In the genomic region with DNA sequence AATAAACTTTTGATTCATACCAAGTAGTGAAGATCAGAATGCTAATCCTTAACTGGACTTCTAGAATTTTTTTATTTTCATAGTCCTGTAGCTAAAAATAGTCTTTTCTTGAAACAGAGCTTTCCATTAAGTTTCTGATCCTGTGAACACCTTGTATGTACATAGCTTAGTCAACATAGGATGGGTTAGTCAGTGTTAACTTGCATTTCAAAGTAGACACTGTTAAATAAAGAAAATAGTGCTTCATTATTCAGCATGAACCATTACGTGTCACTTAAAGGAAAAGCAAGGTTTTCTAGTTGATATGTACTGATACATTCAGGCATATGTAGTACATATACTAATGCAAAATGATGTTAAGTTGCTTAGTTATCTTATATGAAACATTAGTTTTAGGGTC, we compare ENCODE assay signal across 27 cellular contexts.
"Had no signal": no experiment of that assay in that cellular context is flagged by ENCODE, and none has a peak within 500 bp of the region (broad histone marks: within the 10 kb centered on the region; RNA-seq: fewer than 3 reads in every experiment).

No MANE protein-coding gene starts in this region.

- H3K9me3 Mint-ChIP-seq: activated CD4-positive, alpha-beta T cell treated with anti-CD3 and anti-CD28 coated beads, Interleukin-2, amount 10 ng/mL, durations not matched to agents 24 days and 14 days; activated CD8-positive, alpha-beta T cell treated with anti-CD3 and anti-CD28 coated beads for 36 hours; activated naive CD8-positive, alpha-beta T cell treated with anti-CD3 and anti-CD28 coated beads for 36 hours; activated T-cell treated with anti-CD3 and anti-CD28 coated beads, Interleukin-2, amount 50 U/mL, for 72 hours; activated T-helper 17 cell treated with anti-CD3 and anti-CD28 coated beads, Interleukin-2, amount 50 U/mL, for 72 hours had no signal

- ATAC-seq: activated CD8-positive, alpha-beta T cell treated with anti-CD3 and anti-CD28 coated beads for 36 hours; activated T-cell treated with anti-CD3 and anti-CD28 coated beads, Interleukin-2, amount 50 U/mL, for 72 hours; activated T-helper 17 cell treated with anti-CD3 and anti-CD28 coated beads, Interleukin-2, amount 50 U/mL, for 72 hours had no signal

- H3K36me3 ChIP-seq: WERI-Rb-1 had no signal

- DNase-seq: activated CD4-positive, alpha-beta T cell treated with anti-CD3 and anti-CD28 coated beads, Interleukin-2, amount 10 ng/mL, durations not matched to agents 24 days and 14 days; activated CD4-positive, alpha-beta T cell treated with anti-CD3 and anti-CD28 coated beads, Interleukin-2, amount 50 U/mL, for 4 hours; activated CD8-positive, alpha-beta T cell treated with anti-CD3 and anti-CD28 coated beads for 36 hours; activated effector memory CD4-positive, alpha-beta T cell treated with anti-CD3 and anti-CD28 coated beads, Interleukin-2, amount 50 U/mL, for 16 hours; activated naive CD4-positive, alpha-beta T cell; activated naive CD4-positive, alpha-beta T cell treated with anti-CD3 and anti-CD28 coated beads, Interleukin-2, amount 50 U/mL, for 16 hours; activated naive CD8-positive, alpha-beta T cell treated with anti-CD3 and anti-CD28 coated beads for 36 hours; activated T-cell treated with anti-CD3 and anti-CD28 coated beads, Interleukin-2, amount 50 U/mL, for 1 hour; activated T-cell treated with anti-CD3 and anti-CD28 coated beads, Interleukin-2, amount 50 U/mL, for 72 hours; amniotic stem cell; aorta; KG1; NCI-H1092 treated with DMSO at 0.1 percent for 48 hours; NCI-H1417; NCI-H1930; NCI-H2081 treated with DMSO at 0.1 percent for 48 hours; NCI-H226; NCI-H446 treated with DMSO at 0.1 percent for 48 hours; NCI-H524; NCI-H69; Right ventricle myocardium superior; SW 1271; T-helper 1 cell; T-helper 2 cell; T-helper 9 cell; WERI-Rb-1 had no signal

- H3K4me3 Mint-ChIP-seq: activated CD4-positive, alpha-beta T cell treated with anti-CD3 and anti-CD28 coated beads, Interleukin-2, amount 10 ng/mL, durations not matched to agents 24 days and 14 days; activated CD8-positive, alpha-beta T cell treated with anti-CD3 and anti-CD28 coated beads for 36 hours; activated naive CD8-positive, alpha-beta T cell treated with anti-CD3 and anti-CD28 coated beads for 36 hours; activated T-cell treated with anti-CD3 and anti-CD28 coated beads, Interleukin-2, amount 50 U/mL, for 72 hours; activated T-helper 17 cell treated with anti-CD3 and anti-CD28 coated beads, Interleukin-2, amount 50 U/mL, for 72 hours had no signal

- H3K4me1 Mint-ChIP-seq: activated CD4-positive, alpha-beta T cell treated with anti-CD3 and anti-CD28 coated beads, Interleukin-2, amount 10 ng/mL, durations not matched to agents 24 days and 14 days; activated naive CD8-positive, alpha-beta T cell treated with anti-CD3 and anti-CD28 coated beads for 36 hours; activated T-helper 17 cell treated with anti-CD3 and anti-CD28 coated beads, Interleukin-2, amount 50 U/mL, for 72 hours had no signal

- H3K27me3 Mint-ChIP-seq: activated CD4-positive, alpha-beta T cell treated with anti-CD3 and anti-CD28 coated beads, Interleukin-2, amount 10 ng/mL, durations not matched to agents 24 days and 14 days; activated naive CD8-positive, alpha-beta T cell treated with anti-CD3 and anti-CD28 coated beads for 36 hours; activated T-helper 17 cell treated with anti-CD3 and anti-CD28 coated beads, Interleukin-2, amount 50 U/mL, for 72 hours had no signal

- H3K27ac Mint-ChIP-seq: activated CD4-positive, alpha-beta T cell treated with anti-CD3 and anti-CD28 coated beads, Interleukin-2, amount 10 ng/mL, durations not matched to agents 24 days and 14 days; activated CD8-positive, alpha-beta T cell treated with anti-CD3 and anti-CD28 coated beads for 36 hours; activated naive CD8-positive, alpha-beta T cell treated with anti-CD3 and anti-CD28 coated beads for 36 hours; activated T-cell treated with anti-CD3 and anti-CD28 coated beads, Interleukin-2, amount 50 U/mL, for 72 hours; activated T-helper 17 cell treated with anti-CD3 and anti-CD28 coated beads, Interleukin-2, amount 50 U/mL, for 72 hours had no signal

- H3K36me3 Mint-ChIP-seq: activated naive CD8-positive, alpha-beta T cell treated with anti-CD3 and anti-CD28 coated beads for 36 hours had no signal
